Comparison of ENCODE assay signal across 8 cellular contexts in genomic region chr10:48800283-48800675, GRCh38.
DNase-seq lines count a peak whose midpoint lies in the region; ATAC-seq and TF ChIP-seq lines count a peak whose summit lies in the region.

No MANE protein-coding gene starts in this region.

- H4K20me1 ChIP-seq in BLaER1 treated with 17β-estradiol and CSF1 and Interleukin-3, amounts not matched to agents 10 nM and 100 nM = no peaks in the 10 kb centered on the region
- no peaks in the 10 kb centered on the region for H4K20me1 ChIP-seq in GM23248 (ENCODE audit: insufficient read depth)

- H3K4me1 ChIP-seq in BLaER1 treated with 17β-estradiol and CSF1 and Interleukin-3, amounts not matched to agents 10 nM and 100 nM = peaks cover 54 to 78% (median 58%) of the 10 kb centered on the region in 10 experiments
- H3K4me1 ChIP-seq in GM23248 (ENCODE audit: insufficient read depth) (peaks cover 14% of the 10 kb centered on the region), prostate gland (replicated peaks) (no peaks in the 10 kb centered on the region)

- H3K27me3 Mint-ChIP-seq in T-helper 2 cell treated with Interferon-gamma antibody and Interleukin-4, amounts not matched to agents 5 μg/mL and 100 μg/mL, for 36 hours (ENCODE audit: low read depth) = peaks cover 4% of the 10 kb centered on the region

- H3K36me3 Mint-ChIP-seq in T-helper 2 cell treated with Interferon-gamma antibody and Interleukin-4, amounts not matched to agents 5 μg/mL and 100 μg/mL, for 36 hours (ENCODE audit: low read depth) = peaks cover 9% of the 10 kb centered on the region

- peaks cover 0 to 63% (median 26%) of the 10 kb centered on the region in 11 experiments; a peak in 18 of 22 replicates for H3K36me3 ChIP-seq in BLaER1 treated with 17β-estradiol and CSF1 and Interleukin-3, amounts not matched to agents 10 nM and 100 nM
- no peaks in the 10 kb centered on the region for H3K36me3 ChIP-seq in GM23248 (ENCODE audit: low read depth)
- H3K36me3 ChIP-seq in prostate gland = no peaks in the 10 kb centered on the region

- no peaks in the 10 kb centered on the region for H3K79me2 ChIP-seq in GM23248 (ENCODE audit: insufficient read depth)

- TF ChIP-seq POLR2A in prostate gland (IDR thresholded peaks at IDR 0.05) = no peak

- H3K4me1 Mint-ChIP-seq in T-helper 2 cell treated with Interferon-gamma antibody and Interleukin-4, amounts not matched to agents 5 μg/mL and 100 μg/mL, for 36 hours (ENCODE audit: low read depth) = peaks cover 35% of the 10 kb centered on the region

- in situ Hi-C loops in GM23248 (cut with MboI) = no loop called here

- 40 to 65% methylated on average over 2 of the region's 2 CpGs for WGBS in GM23248 (ENCODE audit: low coverage in 1 of 2, low lambda C conversion rate in 2 of 2, missing lambda C conversion rate in 2 of 2), 2 experiments
- WGBS in prostate gland = 69% methylated on average over 2 of the region's 2 CpGs

- TF ChIP-seq CTCF in prostate gland (IDR thresholded peaks at IDR 0.05) = no peak

- ATAC-seq in left lobe of liver = peak; percentile 44
- no peak for ATAC-seq in GM19452 (IDR thresholded peaks at IDR 0.05; ENCODE audit: unreplicated experiment)

- peaks cover 6% of the 10 kb centered on the region; the same call in 1 of the 2 replicates for H3F3A ChIP-seq in GM23248 (ENCODE audit: insufficient read depth)

- peak overlapping the region; percentile 92 for H3K27ac Mint-ChIP-seq in T-helper 2 cell treated with Interferon-gamma antibody and Interleukin-4, amounts not matched to agents 5 μg/mL and 100 μg/mL, for 36 hours

- H3K4me3 Mint-ChIP-seq in T-helper 2 cell treated with Interferon-gamma antibody and Interleukin-4, amounts not matched to agents 5 μg/mL and 100 μg/mL, for 36 hours = peak overlapping the region; percentile 63

- peak overlapping the region in 7 of 10 experiments; percentile 18 to 58 (median 37); a peak in 8 of 20 replicates for H3K4me3 ChIP-seq in BLaER1 treated with 17β-estradiol and CSF1 and Interleukin-3, amounts not matched to agents 10 nM and 100 nM
- H3K4me3 ChIP-seq in GM23248 (no peak overlapping the region), prostate gland (no peak overlapping the region)

- H3K9me3 ChIP-seq in BLaER1 treated with 17β-estradiol and CSF1 and Interleukin-3, amounts not matched to agents 10 nM and 100 nM (replicated peaks in 1 of 11) = peaks cover 0 to 25% (median 17%) of the 10 kb centered on the region in 11 experiments; a peak in 17 of 22 replicates
- H3K9me3 ChIP-seq in GM23248 (ENCODE audit: low read depth) = no peaks in the 10 kb centered on the region
- no peaks in the 10 kb centered on the region for H3K9me3 ChIP-seq in prostate gland

- H3K9me3 Mint-ChIP-seq in T-helper 2 cell treated with Interferon-gamma antibody and Interleukin-4, amounts not matched to agents 5 μg/mL and 100 μg/mL, for 36 hours = peaks cover 13% of the 10 kb centered on the region

- peak overlapping the region; percentile 42 to 84 (median 70) for H3K4me2 ChIP-seq in BLaER1 treated with 17β-estradiol and CSF1 and Interleukin-3, amounts not matched to agents 10 nM and 100 nM
- H3K4me2 ChIP-seq in GM23248 (ENCODE audit: unreplicated experiment) = no peak overlapping the region

- peak overlapping the region; percentile 10; the same call in 1 of the 2 replicates for H2AFZ ChIP-seq in GM23248

- no peaks in the 10 kb centered on the region for H3K27me3 ChIP-seq in BLaER1 treated with 17β-estradiol and CSF1 and Interleukin-3, amounts not matched to agents 10 nM and 100 nM
- no peaks in the 10 kb centered on the region for H3K27me3 ChIP-seq in GM23248 (replicated peaks; ENCODE audit: insufficient read depth)
- no peaks in the 10 kb centered on the region for H3K27me3 ChIP-seq in prostate gland (replicated peaks; ENCODE audit: insufficient read depth)

- intact Hi-C loops in prostate gland (cut with DNase I) = no loop called here

- peak overlapping the region; percentile 58 to 93 (median 79) for H3K27ac ChIP-seq in BLaER1 treated with 17β-estradiol and CSF1 and Interleukin-3, amounts not matched to agents 10 nM and 100 nM
- H3K27ac ChIP-seq in GM23248 = no peak overlapping the region
- no peak overlapping the region for H3K27ac ChIP-seq in prostate gland

- DNase-seq in GM23248 (no peak), left lobe of liver (ENCODE audit: low spot score) (no peak), HuH-7.5 (ENCODE audit: low spot score) (no peak), prostate gland (ENCODE audit: low spot score) (no peak)
- no peak for DNase-seq in T-helper 2 cell treated with Interferon-gamma antibody and Interleukin-4, amounts not matched to agents 5 μg/mL and 100 μg/mL, for 36 hours (ENCODE audit: low spot score)
- no peak for DNase-seq in activated CD4-positive, alpha-beta T cell treated with anti-CD3 and anti-CD28 coated beads for 4 hours

- H3K9ac ChIP-seq in BLaER1 treated with 17β-estradiol and CSF1 and Interleukin-3, amounts not matched to agents 10 nM and 100 nM = peak overlapping the region in 7 of 11 experiments; percentile 22 to 74 (median 52); a peak in 13 of 22 replicates
- no peak overlapping the region for H3K9ac ChIP-seq in GM23248

- H3K9me2 ChIP-seq in GM23248 (ENCODE audit: insufficient read depth) = no peaks in the 10 kb centered on the region

Comparison
In these comparisons a context has a peak if more than half of its experiments do, and no peak if none do; other contexts are left out.
1. H3K27ac ChIP-seq: peak in BLaER1 treated with 17β-estradiol and CSF1 and Interleukin-3, amounts not matched to agents 10 nM and 100 nM (11 of 11); none in GM23248 (single experiment) and prostate gland (0 of 2).
2. H3K4me3 ChIP-seq: peak in BLaER1 treated with 17β-estradiol and CSF1 and Interleukin-3, amounts not matched to agents 10 nM and 100 nM (7 of 10); none in GM23248 (single experiment) and prostate gland (0 of 2).